23 cellular contexts compared by ENCODE assay signal in genomic region chr10:44662002-44662401, GRCh38.
DNase-seq lines count a peak whose midpoint lies in the region; ATAC-seq and TF ChIP-seq lines count a peak whose summit lies in the region.
"Had no signal": no experiment of that assay in that cellular context is flagged by ENCODE, and none has a peak within 500 bp of the region (broad histone marks: within the 10 kb centered on the region; RNA-seq: fewer than 3 reads in every experiment).

No MANE protein-coding gene starts in this region.

- TF ChIP-seq CTCF in fibroblast of lung (conservative IDR thresholded peaks at IDR 0.05 in 1 of 2, IDR thresholded peaks at IDR 0.05 in 1 of 2; ENCODE audit: low read depth in 1 of 2, low read length in 2 of 2) (no peak), vagina (IDR thresholded peaks at IDR 0.05) (no peak)

- H3K4me1 ChIP-seq in fibroblast of lung (ENCODE audit: control insufficient read depth, extremely low read depth, insufficient read depth, low read length) (no peaks in the 10 kb centered on the region), vagina (peaks cover 17% of the 10 kb centered on the region)
- H3K4me1 ChIP-seq: A549, SJSA1 had no signal

- peak; percentile 10 for DNase-seq in LHCN-M2 (ENCODE audit: low read depth)
- peak; percentile 47 to 79 for DNase-seq in fibroblast of lung (ENCODE audit: low read depth in 2 of 2)
- peak; percentile 40 for DNase-seq in iris pigment epithelial cell (ENCODE audit: low read depth)
- no peak for DNase-seq in vagina (ENCODE audit: extremely low spot score in 2 of 2)
- no peak for DNase-seq in activated T-cell treated with anti-CD3 and anti-CD28 coated beads, Interleukin-2, amount 50 U/mL, for 48 hours
- no peak for DNase-seq in T-helper 2 cell treated with Interferon-gamma antibody and Interleukin-4, amounts not matched to agents 5 μg/mL and 100 μg/mL, for 36 hours (ENCODE audit: low spot score)
- DNase-seq: C1 segment of cervical spinal cord; CD4-positive, alpha-beta memory T cell; COR-L47; GF-D8; Kasumi-1; NCI-H1105 treated with DMSO at 0.1 percent for 48 hours; NCI-H146; NCI-H1930; NCI-H2107; NCI-H446 treated with DMSO at 0.1 percent for 48 hours; NCI-H526; Right ventricle myocardium superior; RPMI8226 had no signal

- TF ChIP-seq POLR2A in vagina (IDR thresholded peaks at IDR 0.05), result no peak

- H3K36me3 ChIP-seq in fibroblast of lung (ENCODE audit: control insufficient read depth, insufficient read depth, low read length) (no peaks in the 10 kb centered on the region), vagina (no peaks in the 10 kb centered on the region)
- H3K36me3 ChIP-seq: SJSA1 had no signal

- H3K27ac Mint-ChIP-seq in T-helper 2 cell treated with Interferon-gamma antibody and Interleukin-4, amounts not matched to agents 5 μg/mL and 100 μg/mL, for 36 hours, result no peak overlapping the region
- H3K27ac Mint-ChIP-seq: CD4-positive, alpha-beta memory T cell had no signal

- no peaks in the 10 kb centered on the region for H4K20me1 ChIP-seq in fibroblast of lung (ENCODE audit: control insufficient read depth, extremely low read depth, insufficient read depth, low read length)

- no peaks in the 10 kb centered on the region for H3K9me3 Mint-ChIP-seq in T-helper 2 cell treated with Interferon-gamma antibody and Interleukin-4, amounts not matched to agents 5 μg/mL and 100 μg/mL, for 36 hours

- H3K27ac ChIP-seq in fibroblast of lung (ENCODE audit: insufficient read depth, low read length) (no peak overlapping the region), vagina (peak overlapping the region; percentile 12)
- H3K27ac ChIP-seq: A549, SJSA1 had no signal

- H3K27me3 Mint-ChIP-seq in T-helper 2 cell treated with Interferon-gamma antibody and Interleukin-4, amounts not matched to agents 5 μg/mL and 100 μg/mL, for 36 hours (ENCODE audit: low read depth), result no peaks in the 10 kb centered on the region
- H3K27me3 Mint-ChIP-seq: CD4-positive, alpha-beta memory T cell had no signal

- H3K9ac ChIP-seq in fibroblast of lung (ENCODE audit: insufficient read depth, low read length), result no peak overlapping the region

- H3K27me3 ChIP-seq in fibroblast of lung (ENCODE audit: control insufficient read depth, insufficient read depth, low read length) (no peaks in the 10 kb centered on the region), vagina (no peaks in the 10 kb centered on the region)
- H3K27me3 ChIP-seq: SJSA1 had no signal

- no peak for ATAC-seq in HG02973 (IDR thresholded peaks at IDR 0.05; ENCODE audit: unreplicated experiment)
- ATAC-seq: A549, HCT116 had no signal

- no peaks in the 10 kb centered on the region for H3K9me3 ChIP-seq in fibroblast of lung (ENCODE audit: control insufficient read depth, insufficient read depth, low read depth, low read length)
- H3K9me3 ChIP-seq in vagina, result no peaks in the 10 kb centered on the region
- H3K9me3 ChIP-seq: A549, SJSA1 had no signal

- H3K4me1 Mint-ChIP-seq in T-helper 2 cell treated with Interferon-gamma antibody and Interleukin-4, amounts not matched to agents 5 μg/mL and 100 μg/mL, for 36 hours (ENCODE audit: low read depth), result no peaks in the 10 kb centered on the region
- H3K4me1 Mint-ChIP-seq: CD4-positive, alpha-beta memory T cell had no signal

- intact Hi-C loops in vagina (cut with DNase I), result no loop called here

- H3K4me2 ChIP-seq in fibroblast of lung (ENCODE audit: extremely low read depth, insufficient read depth, low read length), result no peak overlapping the region
- H3K4me2 ChIP-seq: A549 had no signal

- no peaks in the 10 kb centered on the region for H3K36me3 Mint-ChIP-seq in T-helper 2 cell treated with Interferon-gamma antibody and Interleukin-4, amounts not matched to agents 5 μg/mL and 100 μg/mL, for 36 hours (ENCODE audit: low read depth)
- H3K36me3 Mint-ChIP-seq: CD4-positive, alpha-beta memory T cell had no signal

- H3K79me2 ChIP-seq in fibroblast of lung (ENCODE audit: control insufficient read depth, insufficient read depth, low read length), result no peaks in the 10 kb centered on the region

- H3K4me3 Mint-ChIP-seq in T-helper 2 cell treated with Interferon-gamma antibody and Interleukin-4, amounts not matched to agents 5 μg/mL and 100 μg/mL, for 36 hours, result no peak overlapping the region
- H3K4me3 Mint-ChIP-seq: CD4-positive, alpha-beta memory T cell had no signal

- no peak overlapping the region for H2AFZ ChIP-seq in fibroblast of lung (ENCODE audit: low read length)

- H3K4me3 ChIP-seq in fibroblast of lung (replicated peaks in 1 of 4; ENCODE audit: control extremely low read depth in 1 of 4, insufficient read depth in 1 of 4, low read depth in 3 of 4, low read length in 4 of 4), result no peak overlapping the region
- H3K4me3 ChIP-seq in vagina, result no peak overlapping the region
- H3K4me3 ChIP-seq: A549, SJSA1 had no signal

Comparison
In these comparisons a context has a peak if more than half of its experiments do, and no peak if none do; other contexts are left out.
1. DNase-seq: peak in LHCN-M2 (single experiment), fibroblast of lung (2 of 2) and iris pigment epithelial cell (single experiment); none in vagina (0 of 2), activated T-cell treated with anti-CD3 and anti-CD28 coated beads, Interleukin-2, amount 50 U/mL, for 48 hours (0 of 2) and T-helper 2 cell treated with Interferon-gamma antibody and Interleukin-4, amounts not matched to agents 5 μg/mL and 100 μg/mL, for 36 hours (single experiment).